In genomic region chr7:121204537-121204936, GRCh38 we compare ENCODE assay signal across 13 cellular contexts.
DNase-seq lines count a peak whose midpoint lies in the region; ATAC-seq and TF ChIP-seq lines count a peak whose summit lies in the region.
"Had no signal": no experiment of that assay in that cellular context is flagged by ENCODE, and none has a peak within 500 bp of the region (broad histone marks: within the 10 kb centered on the region; RNA-seq: fewer than 3 reads in every experiment).

No MANE protein-coding gene starts in this region.

- POLR2A ChIA-PET in activated CD8-positive, alpha-beta T cell treated with anti-CD3 and anti-CD28 coated beads for 36 hours (lab: Charles Lee), result no interaction called here

- H3K9ac ChIP-seq in adipocyte (ENCODE audit: low read length), result no peak overlapping the region

- no peaks in the 10 kb centered on the region for H3K36me3 ChIP-seq in adipocyte (ENCODE audit: control insufficient read depth, insufficient read depth, low read length, severe bottlenecking)

- H3K36me3 Mint-ChIP-seq in natural killer cell treated with Interleukin-12 subunit alpha and Interleukin-12 subunit beta and Interleukin-15 and Interleukin-18, amount 100 ng/mL, for 72 hours, result no peaks in the 10 kb centered on the region
- H3K36me3 Mint-ChIP-seq in activated CD8-positive, alpha-beta T cell treated with anti-CD3 and anti-CD28 coated beads for 36 hours (ENCODE audit: low read depth), result no peaks in the 10 kb centered on the region
- H3K36me3 Mint-ChIP-seq: activated naive CD4-positive, alpha-beta T cell treated with anti-CD3 and anti-CD28 coated beads, Interleukin-2, amount 50 U/mL, for 72 hours had no signal

- no peak overlapping the region for H3K4me3 Mint-ChIP-seq in natural killer cell treated with Interleukin-12 subunit alpha and Interleukin-12 subunit beta and Interleukin-15 and Interleukin-18, amount 100 ng/mL, for 72 hours
- H3K4me3 Mint-ChIP-seq in activated CD8-positive, alpha-beta T cell treated with anti-CD3 and anti-CD28 coated beads for 36 hours, result no peak overlapping the region

- intact Hi-C loops in activated CD8-positive, alpha-beta T cell treated with anti-CD3 and anti-CD28 coated beads for 36 hours (cut with micrococcal nuclease), result no loop called here

- H3K27ac Mint-ChIP-seq in natural killer cell treated with Interleukin-12 subunit alpha and Interleukin-12 subunit beta and Interleukin-15 and Interleukin-18, amount 100 ng/mL, for 72 hours, result no peak overlapping the region
- no peak overlapping the region for H3K27ac Mint-ChIP-seq in activated CD8-positive, alpha-beta T cell treated with anti-CD3 and anti-CD28 coated beads for 36 hours
- H3K27ac Mint-ChIP-seq: activated naive CD4-positive, alpha-beta T cell treated with anti-CD3 and anti-CD28 coated beads, Interleukin-2, amount 50 U/mL, for 72 hours had no signal

- H3K9me3 ChIP-seq in adipocyte (ENCODE audit: control insufficient read depth, low read length), result no peaks in the 10 kb centered on the region

- no peaks in the 10 kb centered on the region for H3K27me3 ChIP-seq in adipocyte (replicated peaks; ENCODE audit: control insufficient read depth, insufficient read depth, low read length)

- TF ChIP-seq CTCF in activated CD8-positive, alpha-beta T cell treated with anti-CD3 and anti-CD28 coated beads for 36 hours (IDR thresholded peaks at IDR 0.05), result no peak

- no peak for ATAC-seq in natural killer cell treated with Interleukin-12 subunit alpha and Interleukin-12 subunit beta and Interleukin-15 and Interleukin-18, amount 100 ng/mL, for 72 hours
- ATAC-seq in activated CD8-positive, alpha-beta T cell treated with anti-CD3 and anti-CD28 coated beads for 36 hours, result no peak
- ATAC-seq: activated naive CD4-positive, alpha-beta T cell treated with anti-CD3 and anti-CD28 coated beads, Interleukin-2, amount 50 U/mL, for 72 hours had no signal

- H3K4me1 ChIP-seq in adipocyte (ENCODE audit: control insufficient read depth, insufficient read depth, low read length), result peaks cover 5% of the 10 kb centered on the region

- DNase-seq in ELR (ENCODE audit: low read depth) (peak; percentile 31), NCI-H1105 (lab: John Stamatoyannopoulos, UW) (peak; percentile 14), adipocyte (ENCODE audit: low read depth) (peak; percentile 63), myocyte (ENCODE audit: low read depth) (peak; percentile 55), AML-193 (lab: John Stamatoyannopoulos, UW) (no peak), medulla oblongata (ENCODE audit: extremely low spot score) (no peak)
- no peak for DNase-seq in natural killer cell treated with Interleukin-12 subunit alpha and Interleukin-12 subunit beta and Interleukin-15 and Interleukin-18, amount 100 ng/mL, for 72 hours (ENCODE audit: low spot score)
- no peak for DNase-seq in activated CD8-positive, alpha-beta T cell treated with anti-CD3 and anti-CD28 coated beads for 36 hours
- DNase-seq: cerebellar nuclear complex, H7, mammary epithelial cell, NCI-H510A had no signal

- H3K4me3 ChIP-seq in adipocyte (ENCODE audit: low read length), result no peak overlapping the region

- H3K4me1 Mint-ChIP-seq in natural killer cell treated with Interleukin-12 subunit alpha and Interleukin-12 subunit beta and Interleukin-15 and Interleukin-18, amount 100 ng/mL, for 72 hours (ENCODE audit: low read depth in 2 of 2), result no peaks in the 10 kb centered on the region
- H3K4me1 Mint-ChIP-seq in activated CD8-positive, alpha-beta T cell treated with anti-CD3 and anti-CD28 coated beads for 36 hours (ENCODE audit: low read depth), result no peaks in the 10 kb centered on the region

- no peaks in the 10 kb centered on the region for H3K9me3 Mint-ChIP-seq in natural killer cell treated with Interleukin-12 subunit alpha and Interleukin-12 subunit beta and Interleukin-15 and Interleukin-18, amount 100 ng/mL, for 72 hours
- no peaks in the 10 kb centered on the region for H3K9me3 Mint-ChIP-seq in activated CD8-positive, alpha-beta T cell treated with anti-CD3 and anti-CD28 coated beads for 36 hours
- H3K9me3 Mint-ChIP-seq: activated naive CD4-positive, alpha-beta T cell treated with anti-CD3 and anti-CD28 coated beads, Interleukin-2, amount 50 U/mL, for 72 hours had no signal

- CTCF ChIA-PET in activated CD8-positive, alpha-beta T cell treated with anti-CD3 and anti-CD28 coated beads for 36 hours (lab: Charles Lee), result no interaction called here

- H3K27me3 Mint-ChIP-seq in natural killer cell treated with Interleukin-12 subunit alpha and Interleukin-12 subunit beta and Interleukin-15 and Interleukin-18, amount 100 ng/mL, for 72 hours, result peaks cover 4 to 22% of the 10 kb centered on the region in 2 donors
- peaks cover 3% of the 10 kb centered on the region for H3K27me3 Mint-ChIP-seq in activated CD8-positive, alpha-beta T cell treated with anti-CD3 and anti-CD28 coated beads for 36 hours

Comparison
In these comparisons a context has a peak if more than half of its experiments do, and no peak if none do; other contexts are left out.
1. DNase-seq: peak in ELR (single experiment), NCI-H1105 (single experiment), adipocyte (single experiment) and myocyte (single experiment); none in natural killer cell treated with Interleukin-12 subunit alpha and Interleukin-12 subunit beta and Interleukin-15 and Interleukin-18, amount 100 ng/mL, for 72 hours (single experiment), activated CD8-positive, alpha-beta T cell treated with anti-CD3 and anti-CD28 coated beads for 36 hours (single experiment), AML-193 (0 of 2) and medulla oblongata (single experiment).